Comparison of ENCODE assay signal across 1 cellular context in genomic region chr1:230494514-230494913, GRCh38.
A peak's percentile ranks its signal among the peaks of the same experiment; 100 is the strongest.
TF ChIP-seq lines count a peak whose summit lies in the region.

No MANE protein-coding gene starts in this region.

TF ChIP-seq in K562, 482 proteins besides CTCF, POLR2A, EP300 and RAD21 (continued from another document):
- no peak for TF ChIP-seq ZBTB43 (CRISPR knock-in tag; IDR thresholded peaks at IDR 0.05)
- TF ChIP-seq THRB (CRISPR knock-in tag; conservative IDR thresholded peaks at IDR 0.05) = peak; percentile 81
- TF ChIP-seq XRCC5 (IDR thresholded peaks at IDR 0.05; ENCODE audit: low read depth, low read length) = no peak
- 0 out of 2 replicates have a peak, but pooled peaks have one; percentile 44 for TF ChIP-seq ZBTB26 (CRISPR knock-in tag; IDR thresholded peaks at IDR 0.05)
- 0 out of 2 replicates have a peak, but pooled peaks have one; percentile 70 for TF ChIP-seq ELF4 (CRISPR knock-in tag; IDR thresholded peaks at IDR 0.05)
- TF ChIP-seq DPF2 (IDR thresholded peaks at IDR 0.05) = no peak
- TF ChIP-seq OTX1 (CRISPR knock-in tag; IDR thresholded peaks at IDR 0.05) = peak; percentile 69; the same call in 1 of the 2 replicates
- TF ChIP-seq ZNF449 (CRISPR knock-in tag; IDR thresholded peaks at IDR 0.05) = no peak
- no peak for TF ChIP-seq EP400 (IDR thresholded peaks at IDR 0.05)
- no peak for TF ChIP-seq CXXC5 (CRISPR knock-in tag; IDR thresholded peaks at IDR 0.05)
- TF ChIP-seq ZNF512 (tag; IDR thresholded peaks at IDR 0.05) = 0 out of 2 replicates have a peak, but pooled peaks have one; percentile 30
